Comparison of ENCODE assay signal across 8 cellular contexts in the genomic region with DNA sequence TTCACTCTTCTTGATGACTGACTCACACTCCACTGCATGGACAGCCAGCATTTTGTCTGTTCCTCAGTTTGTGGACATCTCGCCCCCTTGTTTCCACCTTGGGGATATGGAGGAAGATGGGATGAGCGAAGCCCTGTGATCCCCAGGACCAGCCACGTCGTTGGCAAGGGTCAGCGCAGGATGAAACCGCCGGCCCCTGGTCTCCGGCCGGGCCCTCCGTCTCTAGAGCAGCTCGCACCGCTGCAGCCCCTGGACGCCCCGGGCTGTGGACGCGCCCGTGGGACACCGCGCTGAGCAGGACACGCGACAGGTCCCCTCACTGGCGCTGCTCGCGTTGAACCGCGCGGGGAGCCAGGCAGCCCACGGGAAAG. TPM values are rescaled to one million over a fixed set of nuclear protein-coding genes. Genes with fewer than 3 reads are reported as not detected.
DNase-seq lines count a peak whose midpoint lies in the region; ATAC-seq and TF ChIP-seq lines count a peak whose summit lies in the region.

No MANE protein-coding gene starts in this region.

- H3K9me2 ChIP-seq in PC-3 (replicated peaks; ENCODE audit: low read length) = no peaks in the 10 kb centered on the region

- ATAC-seq in GM18502 (IDR thresholded peaks at IDR 0.05; ENCODE audit: poor library complexity, unreplicated experiment) (peak; percentile 28), HG02588 (IDR thresholded peaks at IDR 0.05; ENCODE audit: unreplicated experiment) (peak; percentile 21), PC-3 (peak; percentile 17)
- peak; percentile 41 to 48 for ATAC-seq in natural killer cell treated with Interleukin-12 subunit alpha and Interleukin-12 subunit beta and Interleukin-15 and Interleukin-18, amount 100 ng/mL, for 72 hours

- H3K27ac Mint-ChIP-seq in endothelial cell (ENCODE audit: unreplicated experiment) = peak overlapping the region; percentile 52
- H3K27ac Mint-ChIP-seq in natural killer cell treated with Interleukin-12 subunit alpha and Interleukin-12 subunit beta and Interleukin-15 and Interleukin-18, amount 100 ng/mL, for 72 hours = peak overlapping the region; percentile 79 to 85

- TSS peak; percentile 77 for BruUV-seq in PC-3 (replicated peaks; lab: Mats Ljungman, UMichigan)

- H3K27me3 ChIP-seq in PC-3 (ENCODE audit: low read length) = no peaks in the 10 kb centered on the region

- H3K27me3 Mint-ChIP-seq in endothelial cell (ENCODE audit: unreplicated experiment) = peaks cover 8% of the 10 kb centered on the region
- H3K27me3 Mint-ChIP-seq in natural killer cell treated with Interleukin-12 subunit alpha and Interleukin-12 subunit beta and Interleukin-15 and Interleukin-18, amount 100 ng/mL, for 72 hours = no peaks in the 10 kb centered on the region

- H4K20me1 ChIP-seq in PC-3 (ENCODE audit: low read length) = peaks cover 15% of the 10 kb centered on the region

- H3K27ac ChIP-seq in PC-3 (ENCODE audit: low read length) = no peak overlapping the region

- peak overlapping the region; percentile 88 for H3K9ac ChIP-seq in PC-3 (ENCODE audit: low read length)

- no peaks in the 10 kb centered on the region for H3F3A ChIP-seq in PC-3 (ENCODE audit: low read length, unreplicated experiment)

- CTCF ChIA-PET in PC-3 (lab: Charles Lee) = interaction anchor here (0.7 kb wide), 1 partner anchor 804 kb away, joined by 9 read pairs; a partner anchor contains a TSS

- H3K4me2 ChIP-seq in PC-3 (ENCODE audit: low read length) = peak overlapping the region; percentile 98

- peaks cover 43% of the 10 kb centered on the region for H3K79me2 ChIP-seq in PC-3 (ENCODE audit: low read length)

- H2AFZ ChIP-seq in PC-3 (ENCODE audit: low read length) = peak overlapping the region; percentile 89

- intact Hi-C loops in PC-3 (cut with micrococcal nuclease) = no loop called here

- H3K4me3 ChIP-seq in PC-3 (ENCODE audit: low read length) = peak overlapping the region; percentile 76

- H3K36me3 Mint-ChIP-seq in endothelial cell (ENCODE audit: low read depth, unreplicated experiment) = no peaks in the 10 kb centered on the region
- H3K36me3 Mint-ChIP-seq in natural killer cell treated with Interleukin-12 subunit alpha and Interleukin-12 subunit beta and Interleukin-15 and Interleukin-18, amount 100 ng/mL, for 72 hours = no peaks in the 10 kb centered on the region

- TF ChIP-seq CTCF in PC-3 (conservative IDR thresholded peaks at IDR 0.05; ENCODE audit: low read depth, low read length) (no peak), endothelial cell (IDR thresholded peaks at IDR 0.05; ENCODE audit: unreplicated experiment) (no peak)

- DNase-seq in PC-3 (no peak), endothelial cell (ENCODE audit: low spot score) (peak; percentile 15), GM19240 (ENCODE audit: insufficient read length, low spot score) (no peak), NAMALWA (ENCODE audit: low spot score) (no peak)
- no peak for DNase-seq in natural killer cell treated with Interleukin-12 subunit alpha and Interleukin-12 subunit beta and Interleukin-15 and Interleukin-18, amount 100 ng/mL, for 72 hours (ENCODE audit: low spot score)
- no peak for DNase-seq in activated effector memory CD4-positive, alpha-beta T cell treated with anti-CD3 and anti-CD28 coated beads, Interleukin-2, amount 50 U/mL, for 16 hours

- H3K9me3 Mint-ChIP-seq in endothelial cell (ENCODE audit: unreplicated experiment) = no peaks in the 10 kb centered on the region
- no peaks in the 10 kb centered on the region for H3K9me3 Mint-ChIP-seq in natural killer cell treated with Interleukin-12 subunit alpha and Interleukin-12 subunit beta and Interleukin-15 and Interleukin-18, amount 100 ng/mL, for 72 hours

- H3K4me3 Mint-ChIP-seq in endothelial cell (ENCODE audit: unreplicated experiment) = peak overlapping the region; percentile 89
- peak overlapping the region; percentile 86 for H3K4me3 Mint-ChIP-seq in natural killer cell treated with Interleukin-12 subunit alpha and Interleukin-12 subunit beta and Interleukin-15 and Interleukin-18, amount 100 ng/mL, for 72 hours

- POLR2A ChIA-PET in PC-3 (lab: Charles Lee; ENCODE audit: unreplicated experiment) = interaction anchor here (0.5 to 0.6 kb wide), 3 partner anchors 9 to 21 kb away, joined by 3 to 14 read pairs (median 8); no protein-coding TSS in a partner anchor

- H3K36me3 ChIP-seq in PC-3 (ENCODE audit: low read depth, low read length) = peaks cover 7% of the 10 kb centered on the region; the same call in 1 of the 2 replicates

- no peaks in the 10 kb centered on the region for H3K9me3 ChIP-seq in PC-3 (ENCODE audit: low read length)

- H3K4me1 Mint-ChIP-seq in endothelial cell (ENCODE audit: unreplicated experiment) = peaks cover 14% of the 10 kb centered on the region
- H3K4me1 Mint-ChIP-seq in natural killer cell treated with Interleukin-12 subunit alpha and Interleukin-12 subunit beta and Interleukin-15 and Interleukin-18, amount 100 ng/mL, for 72 hours (ENCODE audit: low read depth in 2 of 2) = peaks cover 18 to 29% of the 10 kb centered on the region in 2 donors

- peaks cover 15% of the 10 kb centered on the region for H3K4me1 ChIP-seq in PC-3 (ENCODE audit: insufficient read depth, low read length)

RNA-seq across cellular contexts. Expression of a gene that starts 0.6 kb away (rescaled TPM):
- total RNA-seq in PC-3 (2014; rRNA removed) (11.8 and 24.5 TPM in 2 replicates), endothelial cell (ENCODE audit: unreplicated experiment) (49.3 TPM)
- 100 to 1,000 TPM in 1 of 2 donors, 10 to 100 TPM in 1; 85.0 to 148 TPM for total RNA-seq in natural killer cell treated with Interleukin-12 subunit alpha and Interleukin-12 subunit beta and Interleukin-15 and Interleukin-18, amount 100 ng/mL, for 72 hours
